In genomic region chr7:23532490-23533001, GRCh38 we compare ENCODE assay signal across 8 cellular contexts. TPM values are rescaled to one million over a fixed set of nuclear protein-coding genes. Genes with fewer than 3 reads are reported as not detected.
DNase-seq lines count a peak whose midpoint lies in the region; ATAC-seq and TF ChIP-seq lines count a peak whose summit lies in the region.
"Not testable (repeated sequence)": the region's sequence is repeated elsewhere in the genome, so short reads cannot be mapped to it uniquely, and the experiment has no call there.

No MANE protein-coding gene starts in this region.

- not testable (repeated sequence) for H3K36me3 ChIP-seq in ACC112 (ENCODE audit: insufficient read depth, low read length); HEK293 (ENCODE audit: control insufficient read depth in 2 of 2, insufficient read depth in 1 of 2, low read length in 2 of 2); iPS-20b (ENCODE audit: insufficient read depth, low read depth, low read length)
- H3K36me3 ChIP-seq in SJSA1: peaks cover 30% of the 10 kb centered on the region

- peak overlapping the region; percentile 78 for H2AFZ ChIP-seq in ACC112 (ENCODE audit: low read length, unreplicated experiment)

- not testable (repeated sequence) for H3K27me3 ChIP-seq in ACC112 (ENCODE audit: insufficient read depth, low read length); SJSA1 (replicated peaks); dorsolateral prefrontal cortex; iPS-20b (ENCODE audit: insufficient read depth, low read length)

- H3K36me3 Mint-ChIP-seq in activated naive CD4-positive, alpha-beta T cell treated with anti-CD3 and anti-CD28 coated beads, Interleukin-2, amount 10 ng/mL, durations not matched to agents 7 days and 5 days: peaks cover 19% of the 10 kb centered on the region
- peaks cover 31% of the 10 kb centered on the region for H3K36me3 Mint-ChIP-seq in nephron progenitor cell (ENCODE audit: low read depth)
- peaks cover 54% of the 10 kb centered on the region for H3K36me3 Mint-ChIP-seq in stimulated activated effector memory CD8-positive, alpha-beta T cell treated with anti-CD3 and anti-CD28 coated beads, Interleukin-12 subunit alpha, Interleukin-12 subunit beta, amount 100 ng/mL, for 72 hours

- peaks cover 42% of the 10 kb centered on the region for H3K79me2 ChIP-seq in ACC112 (ENCODE audit: control insufficient read depth, insufficient read depth, low read length, unreplicated experiment)

- H3K9me3 Mint-ChIP-seq in activated naive CD4-positive, alpha-beta T cell treated with anti-CD3 and anti-CD28 coated beads, Interleukin-2, amount 10 ng/mL, durations not matched to agents 7 days and 5 days; stimulated activated effector memory CD8-positive, alpha-beta T cell treated with anti-CD3 and anti-CD28 coated beads, Interleukin-12 subunit alpha, Interleukin-12 subunit beta, amount 100 ng/mL, for 72 hours: not testable (repeated sequence)
- peaks cover 23% of the 10 kb centered on the region for H3K9me3 Mint-ChIP-seq in nephron progenitor cell

- H3K27me3 Mint-ChIP-seq in activated naive CD4-positive, alpha-beta T cell treated with anti-CD3 and anti-CD28 coated beads, Interleukin-2, amount 10 ng/mL, durations not matched to agents 7 days and 5 days; nephron progenitor cell (ENCODE audit: low read depth, poor library complexity): not testable (repeated sequence)

- not testable (repeated sequence) for ATAC-seq in stimulated activated effector memory CD8-positive, alpha-beta T cell treated with anti-CD3 and anti-CD28 coated beads, Interleukin-12 subunit alpha, Interleukin-12 subunit beta, amount 100 ng/mL, for 72 hours

- CTCF ChIA-PET in HEK293 (lab: Yijun Ruan, JAX): interaction anchor here (0.6 to 1.6 kb wide), 3 partner anchors 8 to 143 kb away, joined by 3 read pairs; no protein-coding TSS in a partner anchor
- CTCF ChIA-PET in activated naive CD4-positive, alpha-beta T cell treated with anti-CD3 and anti-CD28 coated beads, Interleukin-2, amount 10 ng/mL, durations not matched to agents 7 days and 5 days (lab: Charles Lee): not testable (repeated sequence)

- not testable (repeated sequence) for H3K27ac ChIP-seq in ACC112 (ENCODE audit: low read depth, low read length); iPS-20b (ENCODE audit: low read length)
- peak overlapping the region; percentile 96 for H3K27ac ChIP-seq in HEK293 (ENCODE audit: extremely low read depth, low read depth, low read length)
- peak overlapping the region; percentile 96 for H3K27ac ChIP-seq in SJSA1
- H3K27ac ChIP-seq in dorsolateral prefrontal cortex: peak overlapping the region in 57 of 59 donors; percentile 86 to 100 (median 98)

- peak overlapping the region; percentile 94 for H3K4me3 ChIP-seq in ACC112 (ENCODE audit: low read depth, low read length)
- H3K4me3 ChIP-seq in HEK293 (ENCODE audit: low read depth, low read length): peak overlapping the region; percentile 92; the same call in 1 of the 2 replicates
- peak overlapping the region; percentile 87 for H3K4me3 ChIP-seq in SJSA1
- H3K4me3 ChIP-seq in dorsolateral prefrontal cortex: peak overlapping the region; percentile 64 to 100 (median 92)
- peak overlapping the region; percentile 99; the same call in 1 of the 2 replicates for H3K4me3 ChIP-seq in iPS-20b (ENCODE audit: low read length)

- POLR2A ChIA-PET in HEK293 (lab: Yijun Ruan, JAX): interaction anchor here (1.5 to 2.5 kb wide), 2 partner anchors 13 to 58 kb away, joined by 3 to 6 read pairs; no protein-coding TSS in a partner anchor

- peak overlapping the region; percentile 99 for H3K4me3 Mint-ChIP-seq in activated naive CD4-positive, alpha-beta T cell treated with anti-CD3 and anti-CD28 coated beads, Interleukin-2, amount 10 ng/mL, durations not matched to agents 7 days and 5 days
- peak overlapping the region; percentile 97 for H3K4me3 Mint-ChIP-seq in nephron progenitor cell
- H3K4me3 Mint-ChIP-seq in stimulated activated effector memory CD8-positive, alpha-beta T cell treated with anti-CD3 and anti-CD28 coated beads, Interleukin-12 subunit alpha, Interleukin-12 subunit beta, amount 100 ng/mL, for 72 hours: peak overlapping the region; percentile 97

- not testable (repeated sequence) for DNase-seq in SJSA1 (ENCODE audit: low read depth in 1 of 2, low spot score in 2 of 2); activated naive CD4-positive, alpha-beta T cell treated with anti-CD3 and anti-CD28 coated beads, Interleukin-2, amount 10 ng/mL, durations not matched to agents 7 days and 5 days; nephron progenitor cell; stimulated activated effector memory CD8-positive, alpha-beta T cell treated with anti-CD3 and anti-CD28 coated beads, Interleukin-12 subunit alpha, Interleukin-12 subunit beta, amount 100 ng/mL, for 72 hours (ENCODE audit: low spot score in 2 of 2)
- DNase-seq in dorsolateral prefrontal cortex: peak in 1 of 10 donors; percentile 13

- H3K9me3 ChIP-seq in HEK293 (ENCODE audit: control insufficient read depth, insufficient read depth, low read depth, low read length); SJSA1 (replicated peaks); iPS-20b (ENCODE audit: insufficient read depth, low read depth, low read length): not testable (repeated sequence)

- TF ChIP-seq CTCF in HEK293 (tag by site-specific recombination; IDR thresholded peaks at IDR 0.05); dorsolateral prefrontal cortex (IDR thresholded peaks at IDR 0.05 in 54 of 56, conservative IDR thresholded peaks at IDR 0.05 in 2 of 56; ENCODE audit: low read depth in 1 of 56, partially characterized antibody in 56 of 56); nephron progenitor cell (IDR thresholded peaks at IDR 0.05): not testable (repeated sequence)

- peaks cover 37% of the 10 kb centered on the region for H3K4me1 Mint-ChIP-seq in activated naive CD4-positive, alpha-beta T cell treated with anti-CD3 and anti-CD28 coated beads, Interleukin-2, amount 10 ng/mL, durations not matched to agents 7 days and 5 days
- H3K4me1 Mint-ChIP-seq in nephron progenitor cell: peaks cover 29% of the 10 kb centered on the region
- peaks cover 34% of the 10 kb centered on the region for H3K4me1 Mint-ChIP-seq in stimulated activated effector memory CD8-positive, alpha-beta T cell treated with anti-CD3 and anti-CD28 coated beads, Interleukin-12 subunit alpha, Interleukin-12 subunit beta, amount 100 ng/mL, for 72 hours

- peak overlapping the region; percentile 99 for H3K27ac Mint-ChIP-seq in activated naive CD4-positive, alpha-beta T cell treated with anti-CD3 and anti-CD28 coated beads, Interleukin-2, amount 10 ng/mL, durations not matched to agents 7 days and 5 days
- peak overlapping the region; percentile 89 for H3K27ac Mint-ChIP-seq in nephron progenitor cell
- peak overlapping the region; percentile 100 for H3K27ac Mint-ChIP-seq in stimulated activated effector memory CD8-positive, alpha-beta T cell treated with anti-CD3 and anti-CD28 coated beads, Interleukin-12 subunit alpha, Interleukin-12 subunit beta, amount 100 ng/mL, for 72 hours

- H3K4me1 ChIP-seq in ACC112 (ENCODE audit: control insufficient read depth, insufficient read depth, low read length, unreplicated experiment) (peaks cover 17% of the 10 kb centered on the region), SJSA1 (replicated peaks) (peaks cover 20% of the 10 kb centered on the region), iPS-20b (ENCODE audit: insufficient read depth, low read length) (peaks cover 13% of the 10 kb centered on the region; the same call in 1 of the 2 replicates)
- not testable (repeated sequence) for H3K4me1 ChIP-seq in HEK293 (ENCODE audit: control insufficient read depth, insufficient read depth, low read length)

- H3K9ac ChIP-seq in iPS-20b (ENCODE audit: low read depth, low read length): peak overlapping the region; percentile 100; the same call in 1 of the 2 replicates

- intact Hi-C loops in dorsolateral prefrontal cortex (cut with DNase I): loop anchor here (1.0 to 10.0 kb wide), 4 partner anchors 62 to 350 kb away; partner anchors contain the start of genes CCDC126 (in 1 of the 2), FAM221A (in 1 of the 2), MALSU1 (in 1 of the 2) and NUP42 (in 1 of the 2)

TF ChIP-seq in HEK293, 187 proteins besides CTCF, POLR2A, EP300 and RAD21:
- peak; percentile 99 for TF ChIP-seq ZNF121 (tag by site-specific recombination; IDR thresholded peaks at IDR 0.05)
- peak; percentile 0; the same call in 1 of the 2 replicates for TF ChIP-seq ZBTB10 (tag by site-specific recombination; IDR thresholded peaks at IDR 0.05)
- peak; percentile 22; the same call in 1 of the 2 replicates for TF ChIP-seq ZBTB20 (tag by site-specific recombination; IDR thresholded peaks at IDR 0.05)
- TF ChIP-seq KLF16 (tag by site-specific recombination; IDR thresholded peaks at IDR 0.05): 0 out of 2 replicates have a peak, but pooled peaks have one; percentile 0
- peak; percentile 4 for TF ChIP-seq ZNF580 (tag by site-specific recombination; IDR thresholded peaks at IDR 0.05)
TF ChIP-seq in HEK293: peak in this region for 5; not testable (repeated sequence) for 182.

RNA-seq across cellular contexts. Expression of gene TRA2A, which starts 0.8 kb away (rescaled TPM):
- total RNA-seq in SJSA1 (2014; rRNA removed; shearing (Covaris generic)): 21.1 and 29.0 TPM in 2 replicates
- total RNA-seq in dorsolateral prefrontal cortex: 100 to 1,000 TPM in 40 of 120 experiments, 10 to 100 TPM in 80; 73.3 to 142 (median 94.7) TPM
